Comparison of ENCODE assay signal across 1 cellular context in genomic region chr1:32179443-32180185, GRCh38.
TF ChIP-seq lines count a peak whose summit lies in the region.

Gene TXLNA (plus strand): TSS chr1:32179675. CDS start chr1:32180346, 671 bp downstream.

TF ChIP-seq in K562, 482 proteins besides CTCF, POLR2A, EP300 and RAD21 (continued from another document and continues in another):
- TF ChIP-seq, protein P1, sequence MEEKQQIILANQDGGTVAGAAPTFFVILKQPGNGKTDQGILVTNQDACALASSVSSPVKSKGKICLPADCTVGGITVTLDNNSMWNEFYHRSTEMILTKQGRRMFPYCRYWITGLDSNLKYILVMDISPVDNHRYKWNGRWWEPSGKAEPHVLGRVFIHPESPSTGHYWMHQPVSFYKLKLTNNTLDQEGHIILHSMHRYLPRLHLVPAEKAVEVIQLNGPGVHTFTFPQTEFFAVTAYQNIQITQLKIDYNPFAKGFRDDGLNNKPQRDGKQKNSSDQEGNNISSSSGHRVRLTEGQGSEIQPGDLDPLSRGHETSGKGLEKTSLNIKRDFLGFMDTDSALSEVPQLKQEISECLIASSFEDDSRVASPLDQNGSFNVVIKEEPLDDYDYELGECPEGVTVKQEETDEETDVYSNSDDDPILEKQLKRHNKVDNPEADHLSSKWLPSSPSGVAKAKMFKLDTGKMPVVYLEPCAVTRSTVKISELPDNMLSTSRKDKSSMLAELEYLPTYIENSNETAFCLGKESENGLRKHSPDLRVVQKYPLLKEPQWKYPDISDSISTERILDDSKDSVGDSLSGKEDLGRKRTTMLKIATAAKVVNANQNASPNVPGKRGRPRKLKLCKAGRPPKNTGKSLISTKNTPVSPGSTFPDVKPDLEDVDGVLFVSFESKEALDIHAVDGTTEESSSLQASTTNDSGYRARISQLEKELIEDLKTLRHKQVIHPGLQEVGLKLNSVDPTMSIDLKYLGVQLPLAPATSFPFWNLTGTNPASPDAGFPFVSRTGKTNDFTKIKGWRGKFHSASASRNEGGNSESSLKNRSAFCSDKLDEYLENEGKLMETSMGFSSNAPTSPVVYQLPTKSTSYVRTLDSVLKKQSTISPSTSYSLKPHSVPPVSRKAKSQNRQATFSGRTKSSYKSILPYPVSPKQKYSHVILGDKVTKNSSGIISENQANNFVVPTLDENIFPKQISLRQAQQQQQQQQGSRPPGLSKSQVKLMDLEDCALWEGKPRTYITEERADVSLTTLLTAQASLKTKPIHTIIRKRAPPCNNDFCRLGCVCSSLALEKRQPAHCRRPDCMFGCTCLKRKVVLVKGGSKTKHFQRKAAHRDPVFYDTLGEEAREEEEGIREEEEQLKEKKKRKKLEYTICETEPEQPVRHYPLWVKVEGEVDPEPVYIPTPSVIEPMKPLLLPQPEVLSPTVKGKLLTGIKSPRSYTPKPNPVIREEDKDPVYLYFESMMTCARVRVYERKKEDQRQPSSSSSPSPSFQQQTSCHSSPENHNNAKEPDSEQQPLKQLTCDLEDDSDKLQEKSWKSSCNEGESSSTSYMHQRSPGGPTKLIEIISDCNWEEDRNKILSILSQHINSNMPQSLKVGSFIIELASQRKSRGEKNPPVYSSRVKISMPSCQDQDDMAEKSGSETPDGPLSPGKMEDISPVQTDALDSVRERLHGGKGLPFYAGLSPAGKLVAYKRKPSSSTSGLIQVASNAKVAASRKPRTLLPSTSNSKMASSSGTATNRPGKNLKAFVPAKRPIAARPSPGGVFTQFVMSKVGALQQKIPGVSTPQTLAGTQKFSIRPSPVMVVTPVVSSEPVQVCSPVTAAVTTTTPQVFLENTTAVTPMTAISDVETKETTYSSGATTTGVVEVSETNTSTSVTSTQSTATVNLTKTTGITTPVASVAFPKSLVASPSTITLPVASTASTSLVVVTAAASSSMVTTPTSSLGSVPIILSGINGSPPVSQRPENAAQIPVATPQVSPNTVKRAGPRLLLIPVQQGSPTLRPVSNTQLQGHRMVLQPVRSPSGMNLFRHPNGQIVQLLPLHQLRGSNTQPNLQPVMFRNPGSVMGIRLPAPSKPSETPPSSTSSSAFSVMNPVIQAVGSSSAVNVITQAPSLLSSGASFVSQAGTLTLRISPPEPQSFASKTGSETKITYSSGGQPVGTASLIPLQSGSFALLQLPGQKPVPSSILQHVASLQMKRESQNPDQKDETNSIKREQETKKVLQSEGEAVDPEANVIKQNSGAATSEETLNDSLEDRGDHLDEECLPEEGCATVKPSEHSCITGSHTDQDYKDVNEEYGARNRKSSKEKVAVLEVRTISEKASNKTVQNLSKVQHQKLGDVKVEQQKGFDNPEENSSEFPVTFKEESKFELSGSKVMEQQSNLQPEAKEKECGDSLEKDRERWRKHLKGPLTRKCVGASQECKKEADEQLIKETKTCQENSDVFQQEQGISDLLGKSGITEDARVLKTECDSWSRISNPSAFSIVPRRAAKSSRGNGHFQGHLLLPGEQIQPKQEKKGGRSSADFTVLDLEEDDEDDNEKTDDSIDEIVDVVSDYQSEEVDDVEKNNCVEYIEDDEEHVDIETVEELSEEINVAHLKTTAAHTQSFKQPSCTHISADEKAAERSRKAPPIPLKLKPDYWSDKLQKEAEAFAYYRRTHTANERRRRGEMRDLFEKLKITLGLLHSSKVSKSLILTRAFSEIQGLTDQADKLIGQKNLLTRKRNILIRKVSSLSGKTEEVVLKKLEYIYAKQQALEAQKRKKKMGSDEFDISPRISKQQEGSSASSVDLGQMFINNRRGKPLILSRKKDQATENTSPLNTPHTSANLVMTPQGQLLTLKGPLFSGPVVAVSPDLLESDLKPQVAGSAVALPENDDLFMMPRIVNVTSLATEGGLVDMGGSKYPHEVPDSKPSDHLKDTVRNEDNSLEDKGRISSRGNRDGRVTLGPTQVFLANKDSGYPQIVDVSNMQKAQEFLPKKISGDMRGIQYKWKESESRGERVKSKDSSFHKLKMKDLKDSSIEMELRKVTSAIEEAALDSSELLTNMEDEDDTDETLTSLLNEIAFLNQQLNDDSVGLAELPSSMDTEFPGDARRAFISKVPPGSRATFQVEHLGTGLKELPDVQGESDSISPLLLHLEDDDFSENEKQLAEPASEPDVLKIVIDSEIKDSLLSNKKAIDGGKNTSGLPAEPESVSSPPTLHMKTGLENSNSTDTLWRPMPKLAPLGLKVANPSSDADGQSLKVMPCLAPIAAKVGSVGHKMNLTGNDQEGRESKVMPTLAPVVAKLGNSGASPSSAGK (IDR thresholded peaks at IDR 0.05) = peak; percentile 99
- peak in 1 of 2 experiments; percentile 67; a peak in 2 of 4 replicates for TF ChIP-seq SRF (CRISPR knock-in tag; IDR thresholded peaks at IDR 0.05)
- no peak for TF ChIP-seq CBX2 (IDR thresholded peaks at IDR 0.05; ENCODE audit: insufficient read depth, low read length, poor library complexity, severe bottlenecking)
- TF ChIP-seq, protein P2, sequence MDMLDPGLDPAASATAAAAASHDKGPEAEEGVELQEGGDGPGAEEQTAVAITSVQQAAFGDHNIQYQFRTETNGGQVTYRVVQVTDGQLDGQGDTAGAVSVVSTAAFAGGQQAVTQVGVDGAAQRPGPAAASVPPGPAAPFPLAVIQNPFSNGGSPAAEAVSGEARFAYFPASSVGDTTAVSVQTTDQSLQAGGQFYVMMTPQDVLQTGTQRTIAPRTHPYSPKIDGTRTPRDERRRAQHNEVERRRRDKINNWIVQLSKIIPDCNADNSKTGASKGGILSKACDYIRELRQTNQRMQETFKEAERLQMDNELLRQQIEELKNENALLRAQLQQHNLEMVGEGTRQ (CRISPR knock-in tag; IDR thresholded peaks at IDR 0.05) = 0 out of 2 replicates have a peak, but pooled peaks have one; percentile 43
- peak; percentile 95 for TF ChIP-seq PCBP1 (IDR thresholded peaks at IDR 0.05; ENCODE audit: low read depth, low read length, poor library complexity, severe bottlenecking)
- no peak for TF ChIP-seq MCM3 (IDR thresholded peaks at IDR 0.05)
- no peak for TF ChIP-seq ZKSCAN1 (IDR thresholded peaks at IDR 0.05; ENCODE audit: low read depth, low read length)
- TF ChIP-seq XRCC3 (IDR thresholded peaks at IDR 0.05) = no peak
- 0 out of 2 replicates have a peak, but pooled peaks have one; percentile 2 for TF ChIP-seq ZNF449 (CRISPR knock-in tag; IDR thresholded peaks at IDR 0.05)
- no peak for TF ChIP-seq ZNF695 (CRISPR knock-in tag; IDR thresholded peaks at IDR 0.05)
- no peak for TF ChIP-seq TCF3 (CRISPR knock-in tag; IDR thresholded peaks at IDR 0.05)
- TF ChIP-seq, protein P3, sequence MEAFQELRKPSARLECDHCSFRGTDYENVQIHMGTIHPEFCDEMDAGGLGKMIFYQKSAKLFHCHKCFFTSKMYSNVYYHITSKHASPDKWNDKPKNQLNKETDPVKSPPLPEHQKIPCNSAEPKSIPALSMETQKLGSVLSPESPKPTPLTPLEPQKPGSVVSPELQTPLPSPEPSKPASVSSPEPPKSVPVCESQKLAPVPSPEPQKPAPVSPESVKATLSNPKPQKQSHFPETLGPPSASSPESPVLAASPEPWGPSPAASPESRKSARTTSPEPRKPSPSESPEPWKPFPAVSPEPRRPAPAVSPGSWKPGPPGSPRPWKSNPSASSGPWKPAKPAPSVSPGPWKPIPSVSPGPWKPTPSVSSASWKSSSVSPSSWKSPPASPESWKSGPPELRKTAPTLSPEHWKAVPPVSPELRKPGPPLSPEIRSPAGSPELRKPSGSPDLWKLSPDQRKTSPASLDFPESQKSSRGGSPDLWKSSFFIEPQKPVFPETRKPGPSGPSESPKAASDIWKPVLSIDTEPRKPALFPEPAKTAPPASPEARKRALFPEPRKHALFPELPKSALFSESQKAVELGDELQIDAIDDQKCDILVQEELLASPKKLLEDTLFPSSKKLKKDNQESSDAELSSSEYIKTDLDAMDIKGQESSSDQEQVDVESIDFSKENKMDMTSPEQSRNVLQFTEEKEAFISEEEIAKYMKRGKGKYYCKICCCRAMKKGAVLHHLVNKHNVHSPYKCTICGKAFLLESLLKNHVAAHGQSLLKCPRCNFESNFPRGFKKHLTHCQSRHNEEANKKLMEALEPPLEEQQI (IDR thresholded peaks at IDR 0.05) = no peak
- TF ChIP-seq ZNF668 (CRISPR knock-in tag; IDR thresholded peaks at IDR 0.05) = no peak
- TF ChIP-seq ZNF395 (CRISPR knock-in tag; IDR thresholded peaks at IDR 0.05) = peak; percentile 98
- peak; percentile 31; the same call in 1 of the 2 replicates for TF ChIP-seq NFIX (CRISPR knock-in tag; IDR thresholded peaks at IDR 0.05; ENCODE audit: low read depth)
- no peak for TF ChIP-seq TAL1 (IDR thresholded peaks at IDR 0.05)
- peak; percentile 40; the same call in 1 of the 2 replicates for TF ChIP-seq SOX6 (IDR thresholded peaks at IDR 0.05)
- TF ChIP-seq RBM34 (IDR thresholded peaks at IDR 0.05; ENCODE audit: borderline replicate concordance, insufficient read depth, low read length) = 0 out of 2 replicates have a peak, but pooled peaks have one; percentile 83
- TF ChIP-seq, protein P4, sequence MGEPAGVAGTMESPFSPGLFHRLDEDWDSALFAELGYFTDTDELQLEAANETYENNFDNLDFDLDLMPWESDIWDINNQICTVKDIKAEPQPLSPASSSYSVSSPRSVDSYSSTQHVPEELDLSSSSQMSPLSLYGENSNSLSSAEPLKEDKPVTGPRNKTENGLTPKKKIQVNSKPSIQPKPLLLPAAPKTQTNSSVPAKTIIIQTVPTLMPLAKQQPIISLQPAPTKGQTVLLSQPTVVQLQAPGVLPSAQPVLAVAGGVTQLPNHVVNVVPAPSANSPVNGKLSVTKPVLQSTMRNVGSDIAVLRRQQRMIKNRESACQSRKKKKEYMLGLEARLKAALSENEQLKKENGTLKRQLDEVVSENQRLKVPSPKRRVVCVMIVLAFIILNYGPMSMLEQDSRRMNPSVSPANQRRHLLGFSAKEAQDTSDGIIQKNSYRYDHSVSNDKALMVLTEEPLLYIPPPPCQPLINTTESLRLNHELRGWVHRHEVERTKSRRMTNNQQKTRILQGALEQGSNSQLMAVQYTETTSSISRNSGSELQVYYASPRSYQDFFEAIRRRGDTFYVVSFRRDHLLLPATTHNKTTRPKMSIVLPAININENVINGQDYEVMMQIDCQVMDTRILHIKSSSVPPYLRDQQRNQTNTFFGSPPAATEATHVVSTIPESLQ (CRISPR knock-in tag; IDR thresholded peaks at IDR 0.05) = peak; percentile 44; the same call in 1 of the 2 replicates
- TF ChIP-seq GATAD2B (IDR thresholded peaks at IDR 0.05; ENCODE audit: borderline replicate concordance) = peak; percentile 100
- peak; percentile 89; the same call in 1 of the 2 replicates for TF ChIP-seq RB1 (IDR thresholded peaks at IDR 0.05; ENCODE audit: low read depth)
- TF ChIP-seq ZNF175 (CRISPR knock-in tag; IDR thresholded peaks at IDR 0.05; ENCODE audit: low read depth) = peak; percentile 86; the same call in 1 of the 2 replicates
- TF ChIP-seq TFE3 (CRISPR knock-in tag; IDR thresholded peaks at IDR 0.05) = no peak
- peak; percentile 60 for TF ChIP-seq CHD2 (IDR thresholded peaks at IDR 0.05; ENCODE audit: low read depth, low read length)
- no peak for TF ChIP-seq BDP1 (IDR thresholded peaks at IDR 0.05; ENCODE audit: insufficient read depth, insufficient read length)
- TF ChIP-seq FOXM1 (IDR thresholded peaks at IDR 0.05; ENCODE audit: low read depth) = no peak
- no peak for TF ChIP-seq FOXM1 (CRISPR knock-in tag; IDR thresholded peaks at IDR 0.05; ENCODE audit: low read depth)
- TF ChIP-seq NFATC3 (IDR thresholded peaks at IDR 0.05) = no peak
- TF ChIP-seq ZFP30 (CRISPR knock-in tag; IDR thresholded peaks at IDR 0.05; ENCODE audit: borderline replicate concordance) = no peak
- TF ChIP-seq TAF1 (IDR thresholded peaks at IDR 0.05; ENCODE audit: control insufficient read depth, extremely low read depth, insufficient read depth, low read length, severe bottlenecking) = peak; percentile 79
- TF ChIP-seq DMBX1 (CRISPR knock-in tag; IDR thresholded peaks at IDR 0.05; ENCODE audit: borderline replicate concordance) = no peak; the same call in none of the 2 replicates
- TF ChIP-seq ARNT (IDR thresholded peaks at IDR 0.05) = no peak
- TF ChIP-seq SMARCE1 (IDR thresholded peaks at IDR 0.05) = no peak
